In the genomic region with DNA sequence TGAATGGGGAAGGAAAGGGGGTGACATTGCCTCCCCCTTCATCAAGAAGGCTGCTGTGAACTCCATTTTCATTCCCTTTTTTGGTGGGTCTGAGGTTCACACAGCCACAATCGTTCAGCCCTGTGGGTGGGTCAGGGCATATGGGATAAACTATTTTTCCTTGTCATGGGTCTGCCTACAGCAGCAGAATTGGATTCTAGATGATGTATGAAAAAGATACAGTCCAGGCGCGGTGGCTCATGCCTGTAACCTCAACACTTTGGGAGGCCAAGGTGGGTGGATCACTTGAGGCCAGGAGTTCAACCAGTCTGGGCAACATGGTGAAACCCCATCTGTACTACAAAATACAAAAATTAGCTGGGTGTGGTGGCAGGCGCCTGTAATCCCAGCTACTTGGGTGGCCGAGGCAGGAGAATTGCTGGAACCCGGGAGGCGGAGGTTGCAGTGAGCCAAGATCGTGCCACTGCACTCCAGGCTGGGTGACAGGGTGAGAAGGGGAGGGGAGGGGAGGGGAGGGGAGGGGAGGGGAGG, we compare ENCODE assay signal across 7 cellular contexts.
DNase-seq lines count a peak whose midpoint lies in the region; FAIRE-seq and TF ChIP-seq lines count a peak whose summit lies in the region.
"Not testable (repeated sequence)": the region's sequence is repeated elsewhere in the genome, so short reads cannot be mapped to it uniquely, and the experiment has no call there.

No MANE protein-coding gene starts in this region.

- peak; percentile 43 to 63 for DNase-seq in SJCRH30
- peak; percentile 3 for DNase-seq in astrocyte (ENCODE audit: low read depth)
- DNase-seq in fibroblast of the aortic adventitia (ENCODE audit: low read depth) = peak; percentile 2
- peak; percentile 29 for DNase-seq in islet precursor cell
- DNase-seq in trophoblast cell; smooth muscle cell (lab: John Stamatoyannopoulos, UW; ENCODE audit: unreplicated experiment); vagina (ENCODE audit: extremely low spot score in 2 of 2): not testable (repeated sequence)

- peaks cover 19% of the 10 kb centered on the region for H3K27me3 Mint-ChIP-seq in astrocyte (ENCODE audit: low read depth, unreplicated experiment)

- H3K4me2 ChIP-seq in astrocyte (ENCODE audit: low read length) (peak overlapping the region; percentile 42), smooth muscle cell (peak overlapping the region; percentile 27)
- H3K4me2 ChIP-seq in trophoblast cell (ENCODE audit: low read length) = not testable (repeated sequence)

- not testable (repeated sequence) for H3K9me3 Mint-ChIP-seq in astrocyte (ENCODE audit: unreplicated experiment)

- TF ChIP-seq POLR2A in vagina (IDR thresholded peaks at IDR 0.05) = not testable (repeated sequence)

- not testable (repeated sequence) for H3F3A ChIP-seq in smooth muscle cell (ENCODE audit: low read depth)

- not testable (repeated sequence) for H3K79me2 ChIP-seq in astrocyte (ENCODE audit: insufficient read depth, low read length); trophoblast cell (ENCODE audit: control insufficient read depth, insufficient read depth, low read length, poor library complexity); smooth muscle cell (ENCODE audit: low read depth)

- not testable (repeated sequence) for H3K4me3 Mint-ChIP-seq in astrocyte (ENCODE audit: unreplicated experiment)

- no CpG with 5 or more reads among the region's 8 CpGs for WGBS in trophoblast cell (ENCODE audit: extremely low coverage, insufficient coverage, insufficient read length)
- 71% methylated on average over 5 of the region's 8 CpGs for WGBS in smooth muscle cell (ENCODE audit: low lambda C conversion rate)

- not testable (repeated sequence) for H4K12ac ChIP-seq in trophoblast cell (ENCODE audit: low read depth, low read length)

- not testable (repeated sequence) for TF ChIP-seq CTCF in astrocyte (IDR thresholded peaks at IDR 0.05; ENCODE audit: insufficient read depth, low read depth, low read length); fibroblast of the aortic adventitia (IDR thresholded peaks at IDR 0.05; ENCODE audit: insufficient read depth, low read length); smooth muscle cell (IDR thresholded peaks at IDR 0.05; ENCODE audit: borderline replicate concordance, insufficient read depth, poor library complexity, severe bottlenecking); vagina (IDR thresholded peaks at IDR 0.05)

- H3K18ac ChIP-seq in trophoblast cell (ENCODE audit: low read length) = not testable (repeated sequence)

- peaks cover 28% of the 10 kb centered on the region for H3K4me1 Mint-ChIP-seq in astrocyte (ENCODE audit: low read depth, unreplicated experiment)

- not testable (repeated sequence) for H3K4ac ChIP-seq in trophoblast cell (ENCODE audit: low read depth, low read length)

- not testable (repeated sequence) for H3K14ac ChIP-seq in trophoblast cell (ENCODE audit: low read length)

- H4K20me1 ChIP-seq in astrocyte (ENCODE audit: insufficient read depth, low read length); smooth muscle cell (ENCODE audit: low read depth): not testable (repeated sequence)

- H3K36me3 ChIP-seq in SJCRH30; astrocyte (ENCODE audit: insufficient read depth, low read length); trophoblast cell (ENCODE audit: control insufficient read depth in 1 of 2, insufficient read depth in 2 of 2, low read length in 2 of 2); smooth muscle cell (ENCODE audit: low read depth); vagina: not testable (repeated sequence)

- H3K9ac ChIP-seq in astrocyte (ENCODE audit: low read length) = peak overlapping the region; percentile 42
- H3K9ac ChIP-seq in trophoblast cell (ENCODE audit: low read length) = not testable (repeated sequence)
- peak overlapping the region; percentile 22 for H3K9ac ChIP-seq in smooth muscle cell (ENCODE audit: low read depth)

- not testable (repeated sequence) for H3K36me3 Mint-ChIP-seq in astrocyte (ENCODE audit: low read depth, unreplicated experiment)

- not testable (repeated sequence) for H2BK12ac ChIP-seq in trophoblast cell (ENCODE audit: low read length)

- H3K27me3 ChIP-seq in SJCRH30; astrocyte (ENCODE audit: insufficient read depth, low read length); trophoblast cell (ENCODE audit: insufficient read depth, low read length); smooth muscle cell (ENCODE audit: low read depth); vagina: not testable (repeated sequence)

- H2AFZ ChIP-seq in astrocyte (ENCODE audit: low read depth, low read length); trophoblast cell (ENCODE audit: insufficient read depth, low read length, poor library complexity); smooth muscle cell (ENCODE audit: low read depth): not testable (repeated sequence)

- H3K4me3 ChIP-seq in SJCRH30; astrocyte (ENCODE audit: insufficient read depth, low read depth, low read length); fibroblast of the aortic adventitia (ENCODE audit: low read depth, low read length); smooth muscle cell; vagina: not testable (repeated sequence)
- peak overlapping the region; percentile 43 for H3K4me3 ChIP-seq in trophoblast cell (ENCODE audit: low read depth, low read length)

- H3K4me1 ChIP-seq in SJCRH30 (peaks cover 58% of the 10 kb centered on the region), astrocyte (ENCODE audit: insufficient read depth, low read length) (peaks cover 41% of the 10 kb centered on the region), vagina (peaks cover 51% of the 10 kb centered on the region)
- H3K4me1 ChIP-seq in trophoblast cell (ENCODE audit: control insufficient read depth in 1 of 2, insufficient read depth in 2 of 2, low read length in 2 of 2); smooth muscle cell (ENCODE audit: low read depth): not testable (repeated sequence)

- H4K91ac ChIP-seq in trophoblast cell (ENCODE audit: low read depth, low read length) = not testable (repeated sequence)

- not testable (repeated sequence) for FAIRE-seq in astrocyte (lab: Jason Lieb, UNC)

- not testable (repeated sequence) for H2AK5ac ChIP-seq in trophoblast cell (ENCODE audit: low read length)

- H3K9me3 ChIP-seq in SJCRH30 (replicated peaks); astrocyte (ENCODE audit: insufficient read depth, low read depth, low read length); trophoblast cell (ENCODE audit: insufficient read depth, low read depth, low read length); smooth muscle cell (replicated peaks; ENCODE audit: low read depth); vagina: not testable (repeated sequence)

- peak overlapping the region; percentile 28 for H3K27ac Mint-ChIP-seq in astrocyte (ENCODE audit: unreplicated experiment)

- H3K27ac ChIP-seq in SJCRH30; trophoblast cell (ENCODE audit: low read depth, low read length): not testable (repeated sequence)
- H3K27ac ChIP-seq in astrocyte (ENCODE audit: low read depth, low read length) = peak overlapping the region; percentile 57
- peak overlapping the region; percentile 53 for H3K27ac ChIP-seq in smooth muscle cell (ENCODE audit: low read depth)
- H3K27ac ChIP-seq in vagina = peak overlapping the region; percentile 75

- not testable (repeated sequence) for H3K23ac ChIP-seq in trophoblast cell (ENCODE audit: low read length)

- not testable (repeated sequence) for H2BK120ac ChIP-seq in trophoblast cell (ENCODE audit: insufficient read depth, low read length, poor library complexity)

- H4K8ac ChIP-seq in trophoblast cell (ENCODE audit: low read depth, low read length) = not testable (repeated sequence)

- H3K79me1 ChIP-seq in trophoblast cell (ENCODE audit: low read length) = not testable (repeated sequence)

- intact Hi-C loops in vagina (cut with DNase I) = loop anchor here (10.0 kb wide), 1 partner anchor 171 kb away; no protein-coding TSS in a partner anchor

- not testable (repeated sequence) for H2BK5ac ChIP-seq in trophoblast cell (ENCODE audit: low read depth, low read length, poor library complexity)
